ENCODE assay signal across 1 cellular context in genomic region chr20:32674362-32674789, GRCh38.
TF ChIP-seq lines count a peak whose summit lies in the region.

No MANE protein-coding gene starts in this region.

TF ChIP-seq in HepG2, 621 proteins besides CTCF, POLR2A, EP300 and RAD21 (continued from another document and continues in another):
- TF ChIP-seq TFDP1 (CRISPR knock-in tag; IDR thresholded peaks at IDR 0.05; ENCODE audit: borderline replicate concordance) (no peak), RXRA (CRISPR knock-in tag; IDR thresholded peaks at IDR 0.05) (no peak; the same call in 1 of the 2 replicates), ZNF761 (CRISPR knock-in tag; conservative IDR thresholded peaks at IDR 0.05) (no peak), TFE3 (CRISPR knock-in tag; IDR thresholded peaks at IDR 0.05) (no peak), MLX (CRISPR knock-in tag; IDR thresholded peaks at IDR 0.05) (no peak), DNMT1 (CRISPR knock-in tag; IDR thresholded peaks at IDR 0.05) (no peak), ZNF30 (CRISPR knock-in tag; IDR thresholded peaks at IDR 0.05) (no peak), NAIF1 (CRISPR knock-in tag; IDR thresholded peaks at IDR 0.05; ENCODE audit: borderline replicate concordance) (no peak), ZSCAN5A (CRISPR knock-in tag; IDR thresholded peaks at IDR 0.05; ENCODE audit: borderline replicate concordance) (no peak), ZNF354B (CRISPR knock-in tag; IDR thresholded peaks at IDR 0.05) (no peak), NBN (conservative IDR thresholded peaks at IDR 0.05) (no peak), BCLAF1 (IDR thresholded peaks at IDR 0.05) (no peak), PRPF4 (IDR thresholded peaks at IDR 0.05; ENCODE audit: low read depth, low read length, poor library complexity, severe bottlenecking) (no peak), ZNF615 (CRISPR knock-in tag; IDR thresholded peaks at IDR 0.05; ENCODE audit: borderline replicate concordance) (no peak), SSRP1 (CRISPR knock-in tag; IDR thresholded peaks at IDR 0.05) (peak; percentile 83; the same call in 1 of the 2 replicates), ZNF160 (CRISPR knock-in tag; IDR thresholded peaks at IDR 0.05) (no peak), FOXA3 (CRISPR knock-in tag; IDR thresholded peaks at IDR 0.05) (0 out of 2 replicates have a peak, but pooled peaks have one; percentile 18), FOXK2 (IDR thresholded peaks at IDR 0.05) (no peak), CEBPZ (IDR thresholded peaks at IDR 0.05; ENCODE audit: low read length) (no peak), ZKSCAN8 (CRISPR knock-in tag; IDR thresholded peaks at IDR 0.05; ENCODE audit: borderline replicate concordance) (no peak), RFX3 (CRISPR knock-in tag; IDR thresholded peaks at IDR 0.05) (no peak; the same call in 1 of the 2 replicates), DBP (CRISPR knock-in tag; IDR thresholded peaks at IDR 0.05; ENCODE audit: not compliant biosample characterization) (no peak), ZNF724P (CRISPR knock-in tag; IDR thresholded peaks at IDR 0.05; ENCODE audit: borderline replicate concordance) (no peak), MTA1 (CRISPR knock-in tag; IDR thresholded peaks at IDR 0.05; ENCODE audit: borderline replicate concordance) (no peak), E2F5 (CRISPR knock-in tag; conservative IDR thresholded peaks at IDR 0.05) (no peak), ZNF280B (CRISPR knock-in tag; IDR thresholded peaks at IDR 0.05; ENCODE audit: borderline replicate concordance) (no peak), ZNF775 (CRISPR knock-in tag; IDR thresholded peaks at IDR 0.05; ENCODE audit: borderline replicate concordance) (no peak), NCOA2 (CRISPR knock-in tag; IDR thresholded peaks at IDR 0.05) (peak; percentile 33; the same call in 1 of the 2 replicates), ZFP82 (CRISPR knock-in tag; IDR thresholded peaks at IDR 0.05; ENCODE audit: borderline replicate concordance) (no peak), BATF2 (CRISPR knock-in tag; IDR thresholded peaks at IDR 0.05) (no peak), ZNF232 (CRISPR knock-in tag; IDR thresholded peaks at IDR 0.05; ENCODE audit: borderline replicate concordance) (no peak), ZBTB20 (CRISPR knock-in tag; IDR thresholded peaks at IDR 0.05; ENCODE audit: borderline replicate concordance, low read depth) (no peak), BORCS8-MEF2B (CRISPR knock-in tag; IDR thresholded peaks at IDR 0.05) (no peak), PRDM4 (CRISPR knock-in tag; IDR thresholded peaks at IDR 0.05; ENCODE audit: borderline replicate concordance) (no peak), HNRNPH1 (optimal IDR thresholded peaks at IDR 0.05; ENCODE audit: low read depth, low read length) (no peak), AGO1 (IDR thresholded peaks at IDR 0.05; ENCODE audit: low read depth, low read length, poor library complexity, severe bottlenecking) (no peak), THAP9 (CRISPR knock-in tag; IDR thresholded peaks at IDR 0.05; ENCODE audit: borderline replicate concordance) (no peak), TCF7 (IDR thresholded peaks at IDR 0.05; ENCODE audit: low read depth) (no peak), ZNF777 (CRISPR knock-in tag; IDR thresholded peaks at IDR 0.05) (no peak)
